Comparison of ENCODE assay signal across 12 cellular contexts in genomic region chr2:215528555-215528954, GRCh38.
DNase-seq lines count a peak whose midpoint lies in the region; TF ChIP-seq lines count a peak whose summit lies in the region.
"Had no signal": no experiment of that assay in that cellular context is flagged by ENCODE, and none has a peak within 500 bp of the region (broad histone marks: within the 10 kb centered on the region; RNA-seq: fewer than 3 reads in every experiment).

No MANE protein-coding gene starts in this region.

- H3K36me3 Mint-ChIP-seq in glutamatergic neuron (ENCODE audit: unreplicated experiment), result no peaks in the 10 kb centered on the region

- H3K4me3 ChIP-seq in fibroblast of villous mesenchyme (ENCODE audit: low read depth, low read length), result no peak overlapping the region

- H3K27me3 Mint-ChIP-seq in glutamatergic neuron (ENCODE audit: unreplicated experiment), result no peaks in the 10 kb centered on the region

- no peaks in the 10 kb centered on the region for H3K4me1 Mint-ChIP-seq in glutamatergic neuron (ENCODE audit: low read depth, unreplicated experiment)

- H3K27ac Mint-ChIP-seq in glutamatergic neuron (ENCODE audit: unreplicated experiment), result no peak overlapping the region

- peaks cover 4% of the 10 kb centered on the region for H3K9me3 Mint-ChIP-seq in glutamatergic neuron (ENCODE audit: unreplicated experiment)

- H3K4me3 Mint-ChIP-seq in glutamatergic neuron (ENCODE audit: unreplicated experiment), result no peak overlapping the region

- no peak for TF ChIP-seq CTCF in fibroblast of villous mesenchyme (IDR thresholded peaks at IDR 0.05; ENCODE audit: insufficient read depth, low read depth, low read length)
- TF ChIP-seq CTCF in glutamatergic neuron (IDR thresholded peaks at IDR 0.05; ENCODE audit: partially characterized antibody, unreplicated experiment), result no peak

- DNase-seq in GOT3 (lab: John Stamatoyannopoulos, UW), result peak; percentile 20
- peak; percentile 52 for DNase-seq in T1000 (lab: John Stamatoyannopoulos, UW)
- peak; percentile 90 for DNase-seq in fibroblast of villous mesenchyme (ENCODE audit: low read depth)
- peak; percentile 95 for DNase-seq in stromal cell of bone marrow (ENCODE audit: low read depth)
- no peak for DNase-seq in NCI-H1105 (lab: John Stamatoyannopoulos, UW)
- DNase-seq in glutamatergic neuron, result no peak
- no peak for DNase-seq in activated CD4-positive, alpha-beta T cell treated with anti-CD3 and anti-CD28 coated beads, Interleukin-2, amount 50 U/mL, for 48 hours
- DNase-seq: activated CD4-positive, CD25-positive, alpha-beta regulatory T cell treated with anti-CD3 and anti-CD28 coated beads, Interleukin-2, amount 50 U/mL, for 72 hours; effector CD8-positive, alpha-beta T cell; NCI-H2227 treated with DMSO at 0.1 percent for 48 hours; RPMI8226; stimulated activated CD4-positive, alpha-beta T cell treated with anti-CD3 and anti-CD28 coated beads, Interleukin-2, amount 100 ng/mL, for 48 hours had no signal

Comparison
In these comparisons a context has a peak if more than half of its experiments do, and no peak if none do; other contexts are left out.
1. DNase-seq: peak in GOT3 (single experiment), T1000 (single experiment), fibroblast of villous mesenchyme (single experiment) and stromal cell of bone marrow (single experiment); none in NCI-H1105 (single experiment), glutamatergic neuron (single experiment) and activated CD4-positive, alpha-beta T cell treated with anti-CD3 and anti-CD28 coated beads, Interleukin-2, amount 50 U/mL, for 48 hours (0 of 2).